8 cellular contexts compared by ENCODE assay signal in the genomic region with DNA sequence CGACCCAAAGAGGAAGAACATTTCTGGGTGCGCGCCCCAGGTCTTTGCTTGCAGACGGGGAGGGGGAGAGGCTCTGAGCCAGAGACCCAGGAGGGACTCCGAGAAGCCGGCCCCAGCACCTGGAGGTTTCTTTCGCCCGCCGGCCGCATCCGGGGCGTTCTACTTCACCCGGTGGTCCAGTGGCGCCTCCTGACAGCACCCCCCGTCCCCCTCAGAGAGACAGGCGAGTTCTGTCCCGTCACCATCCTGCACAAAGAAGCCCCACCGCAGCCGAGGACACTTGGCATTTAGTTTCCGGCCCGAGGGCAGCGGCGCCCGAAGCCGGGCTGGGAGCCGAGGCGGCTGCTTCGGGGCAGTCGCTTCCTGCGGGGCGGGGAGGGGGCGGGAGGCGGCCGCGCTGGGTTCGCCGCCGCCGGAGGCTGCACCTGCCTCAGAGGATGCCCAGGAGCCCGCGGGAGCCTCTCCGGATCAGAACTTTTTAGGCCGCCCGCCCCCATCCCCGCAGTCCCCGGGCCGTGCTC. TPM values are rescaled to one million over a fixed set of nuclear protein-coding genes. Genes with fewer than 3 reads are reported as not detected.
DNase-seq lines count a peak whose midpoint lies in the region; ATAC-seq, FAIRE-seq and TF ChIP-seq lines count a peak whose summit lies in the region.

A gene (plus strand): TSS at position 424 of the 521 bp plus-strand sequence.

- H3K9me3 Mint-ChIP-seq in Calu3 (ENCODE audit: low read depth, unreplicated experiment), result no peaks in the 10 kb centered on the region

- TF ChIP-seq POLR2A in H54 (IDR thresholded peaks at IDR 0.05; ENCODE audit: low read depth, low read length), result no peak

- DNase-seq in Calu3 (peak; percentile 13), adipocyte (ENCODE audit: low read depth) (peak; percentile 11), SW 1271 (lab: John Stamatoyannopoulos, UW) (no peak), H54 (ENCODE audit: insufficient read length, low spot score) (no peak)

- H3K9ac ChIP-seq in HUES64 (ENCODE audit: low read depth, low read length) (peak within 1 kb of the TSS; percentile 80), adipocyte (ENCODE audit: low read length) (no peak within 1 kb of the TSS), iPS-15b (ENCODE audit: low read depth, low read length) (peak within 1 kb of the TSS; percentile 61)

- CTCF ChIA-PET in Calu3 (lab: Charles Lee), result no interaction called here

- H3K36me3 ChIP-seq in HUES64 (ENCODE audit: insufficient read depth, low read length) (no peaks in the 10 kb centered on the region), adipocyte (ENCODE audit: control insufficient read depth, insufficient read depth, low read length, severe bottlenecking) (no peaks in the 10 kb centered on the region), iPS-15b (ENCODE audit: control insufficient read depth, insufficient read depth, low read length) (no peaks in the 10 kb centered on the region)

- ATAC-seq in GM21786 (IDR thresholded peaks at IDR 0.05; ENCODE audit: unreplicated experiment), result no peak

- H3K27me3 Mint-ChIP-seq in Calu3 (ENCODE audit: unreplicated experiment), result peaks cover 48% of the 10 kb centered on the region

- H3K27ac ChIP-seq in HUES64 (ENCODE audit: low read depth, low read length), result no peak within 1 kb of the TSS
- no peak within 1 kb of the TSS for H3K27ac ChIP-seq in skin epidermis

- FAIRE-seq in H54 (lab: Jason Lieb, UNC), result no peak

- no TSS peak for BruUV-seq in Calu3 (replicated peaks; lab: Mats Ljungman, UMichigan)

- H3K27me3 ChIP-seq in HUES64 (ENCODE audit: insufficient read depth, low read length) (peaks cover 70% of the 10 kb centered on the region), adipocyte (replicated peaks; ENCODE audit: control insufficient read depth, insufficient read depth, low read length) (peaks cover 60% of the 10 kb centered on the region), iPS-15b (ENCODE audit: control insufficient read depth, insufficient read depth, low read length) (peaks cover 55% of the 10 kb centered on the region)

- under 1% methylated on average over 47 of the region's 47 CpGs for WGBS in HUES64

- peak within 1 kb of the TSS; percentile 88 for H3K4me3 ChIP-seq in HUES64 (ENCODE audit: low read length)
- peak within 1 kb of the TSS; percentile 79 for H3K4me3 ChIP-seq in adipocyte (ENCODE audit: low read length)
- peak within 1 kb of the TSS; percentile 82 for H3K4me3 ChIP-seq in iPS-15b (ENCODE audit: low read depth, low read length)
- H3K4me3 ChIP-seq in skin epidermis, result peak within 1 kb of the TSS; percentile 9 to 46 (median 28)

- peaks cover 29% of the 10 kb centered on the region for H3K36me3 Mint-ChIP-seq in Calu3 (ENCODE audit: insufficient read depth, unreplicated experiment)

- H3K4me1 ChIP-seq in HUES64 (ENCODE audit: insufficient read depth, low read length) (peaks cover 20% of the 10 kb centered on the region), adipocyte (ENCODE audit: control insufficient read depth, insufficient read depth, low read length) (peaks cover 21% of the 10 kb centered on the region), iPS-15b (ENCODE audit: control insufficient read depth, insufficient read depth, low read length) (peaks cover 3% of the 10 kb centered on the region)

- no peaks in the 10 kb centered on the region for H3K9me3 ChIP-seq in HUES64 (ENCODE audit: insufficient read depth, low read depth, low read length)
- H3K9me3 ChIP-seq in adipocyte (ENCODE audit: control insufficient read depth, low read length), result no peaks in the 10 kb centered on the region
- H3K9me3 ChIP-seq in iPS-15b (ENCODE audit: control insufficient read depth, insufficient read depth, low read length), result no peaks in the 10 kb centered on the region

- peak within 1 kb of the TSS; percentile 72 for H3K4me3 Mint-ChIP-seq in Calu3 (ENCODE audit: low read depth, unreplicated experiment)

- peaks cover 9% of the 10 kb centered on the region for H3K4me1 Mint-ChIP-seq in Calu3 (ENCODE audit: low read depth, unreplicated experiment)

- intact Hi-C loops in Calu3 (cut with micrococcal nuclease; ENCODE audit: unreplicated experiment), result loop anchor here (2.0 to 5.0 kb wide), 4 partner anchors 89 to 579 kb away; no protein-coding TSS in a partner anchor

- TF ChIP-seq CTCF in Calu3 (IDR thresholded peaks at IDR 0.05; ENCODE audit: unreplicated experiment), result no peak

- no peak within 1 kb of the TSS for H3K27ac Mint-ChIP-seq in Calu3 (ENCODE audit: unreplicated experiment)

RNA-seq across cellular contexts. Expression of the gene that starts here (rescaled TPM):
- 1.5 and 4.6 TPM in 2 replicates for total RNA-seq in Calu3 (2022)
- polyA plus RNA-seq in HUES64 (2013, experiment 1 of 2), result 4.1 TPM
- polyA plus RNA-seq in HUES64 (2013, experiment 2 of 2), result 4.1 TPM

Comparison
In these comparisons a context has a peak if more than half of its experiments do, and no peak if none do; other contexts are left out.
1. DNase-seq: peak in Calu3 (single experiment) and adipocyte (single experiment); none in SW 1271 (0 of 2) and H54 (single experiment).
2. H3K4me3 ChIP-seq: peak in every context shown above with its lines; median percentile 88 in HUES64; 82 in iPS-15b; 79 in adipocyte; 28 in skin epidermis.